29 cellular contexts compared by ENCODE assay signal in genomic region chr4:2697995-2698414, GRCh38. TPM values are rescaled to one million over a fixed set of nuclear protein-coding genes. Genes with fewer than 3 reads are reported as not detected.
DNase-seq lines count a peak whose midpoint lies in the region; ATAC-seq, FAIRE-seq and TF ChIP-seq lines count a peak whose summit lies in the region.
"Had no signal": no experiment of that assay in that cellular context is flagged by ENCODE, and none has a peak within 500 bp of the region (broad histone marks: within the 10 kb centered on the region; RNA-seq: fewer than 3 reads in every experiment).

No MANE protein-coding gene starts in this region.

- TF ChIP-seq RAD21 in HepG2 (CRISPR knock-in tag; IDR thresholded peaks at IDR 0.05): no peak

- no peak for TF ChIP-seq CTCF in WTC11 (IDR thresholded peaks at IDR 0.05)
- no peak for TF ChIP-seq CTCF in HepG2 (CRISPR knock-in tag; IDR thresholded peaks at IDR 0.05)
- no peak for TF ChIP-seq CTCF in stomach (IDR thresholded peaks at IDR 0.05)

- H3K4me3 ChIP-seq in HepG2 (replicated peaks in 1 of 3; ENCODE audit: insufficient read depth in 1 of 3, low read depth in 2 of 3, low read length in 3 of 3) (no peak overlapping the region; a peak in 1 of 6 replicates), stomach (no peak overlapping the region)
- H3K4me3 ChIP-seq: colonic mucosa, lung, pancreas, suprapubic skin, uterus had no signal

- TF ChIP-seq EP300 in HepG2 (IDR thresholded peaks at IDR 0.05; ENCODE audit: low read depth in 2 of 2, low read length in 2 of 2) (no peak), HepG2 (CRISPR knock-in tag; IDR thresholded peaks at IDR 0.05; ENCODE audit: borderline replicate concordance) (no peak), stomach (IDR thresholded peaks at IDR 0.05) (no peak)

- H3K27me3 ChIP-seq in HepG2 (ENCODE audit: control insufficient read depth in 1 of 2, insufficient read depth in 2 of 2, low read length in 2 of 2): no peaks in the 10 kb centered on the region
- no peaks in the 10 kb centered on the region for H3K27me3 ChIP-seq in stomach
- H3K27me3 ChIP-seq: colonic mucosa, pancreas, suprapubic skin, uterus had no signal

- H3K4me1 Mint-ChIP-seq in WTC11: no peaks in the 10 kb centered on the region
- H3K4me1 Mint-ChIP-seq: neural crest cell had no signal

- intact Hi-C loops in HepG2 (cut with micrococcal nuclease; ENCODE audit: unreplicated experiment) (no loop called here), stomach (cut with DNase I; ENCODE audit: low total_unique reads) (no loop called here)

- no peak overlapping the region for H3K27ac ChIP-seq in HepG2 (ENCODE audit: extremely low read length, insufficient read depth, low read length)
- no peak overlapping the region for H3K27ac ChIP-seq in stomach
- H3K27ac ChIP-seq: colonic mucosa, pancreas, suprapubic skin, uterus had no signal

- no peak overlapping the region for H2AFZ ChIP-seq in HepG2 (ENCODE audit: low read length)

- no peak for TF ChIP-seq POLR2A in HepG2 (IDR thresholded peaks at IDR 0.05; ENCODE audit: insufficient read depth in 1 of 2, low read depth in 2 of 2, low read length in 2 of 2)
- TF ChIP-seq POLR2A in stomach (IDR thresholded peaks at IDR 0.05): no peak

- H3K4me1 ChIP-seq in HepG2 (ENCODE audit: insufficient read depth, low read length) (peaks cover 17% of the 10 kb centered on the region), stomach (peaks cover 0 to 7% (median 3%) of the 10 kb centered on the region in 4 donors)
- H3K4me1 ChIP-seq: colonic mucosa, pancreas, suprapubic skin, uterus had no signal

- FAIRE-seq in HepG2 (lab: Jason Lieb, UNC): no peak
- FAIRE-seq: bronchial epithelial cell, H1, kidney, pancreas had no signal

- H3K27ac Mint-ChIP-seq in WTC11: peak overlapping the region; percentile 80; the same call in 1 of the 2 replicates
- H3K27ac Mint-ChIP-seq: CD8-positive, alpha-beta T cell had no signal

- H3K4me2 ChIP-seq in HepG2 (ENCODE audit: low read depth, low read length): peak overlapping the region; percentile 21

- H4K20me1 ChIP-seq in HepG2 (ENCODE audit: insufficient read depth, low read length): 0 out of 2 replicates have a peak, but pooled peaks cover 2% of the 10 kb centered on the region

- no peaks in the 10 kb centered on the region for H3K9me3 ChIP-seq in HepG2 (ENCODE audit: low read length)
- H3K9me3 ChIP-seq in stomach: no peaks in the 10 kb centered on the region
- H3K9me3 ChIP-seq: colonic mucosa, pancreas, suprapubic skin, uterus had no signal

- H3K9me3 Mint-ChIP-seq in WTC11: no peaks in the 10 kb centered on the region
- H3K9me3 Mint-ChIP-seq: CD8-positive, alpha-beta T cell; neural crest cell had no signal

- 73% methylated on average over 2 of the region's 8 CpGs for WGBS in HepG2 (ENCODE audit: low lambda C conversion rate)
- WGBS in stomach, 5 donors: 50 to 71% (median 56%) methylated on average over 6 to 8 of the region's 8 CpGs

- ATAC-seq in WTC11: no peak
- ATAC-seq in HepG2: peak; percentile 72
- ATAC-seq in HG03439 (IDR thresholded peaks at IDR 0.05; ENCODE audit: unreplicated experiment): no peak
- ATAC-seq: CD8-positive, alpha-beta T cell; T-helper 17 cell had no signal

- CTCF ChIA-PET in WTC11 (lab: Charles Lee): no interaction called here
- CTCF ChIA-PET in HepG2 (lab: Yijun Ruan, JAX; ENCODE audit: low intra/inter-chr PET ratio, low total read pairs): no interaction called here

- POLR2A ChIA-PET in WTC11 (lab: Charles Lee): no interaction called here
- POLR2A ChIA-PET in HepG2 (lab: Yijun Ruan, JAX): no interaction called here

- peaks cover 42 to 87% of the 10 kb centered on the region in 2 experiments for H3K36me3 ChIP-seq in HepG2 (replicated peaks in 1 of 2; ENCODE audit: control insufficient read depth in 1 of 2, insufficient read depth in 2 of 2, low read length in 2 of 2)
- H3K36me3 ChIP-seq in stomach: peaks cover 80 to 100% (median 100%) of the 10 kb centered on the region in 4 donors
- H3K36me3 ChIP-seq: uterus had no signal

- DNase-seq in activated CD8-positive, alpha-beta memory T cell treated with anti-CD3 and anti-CD28 coated beads for 24 hours: peak; percentile 51
- DNase-seq in activated CD8-positive, alpha-beta memory T cell treated with anti-CD3 and anti-CD28 coated beads, Interleukin-2, amount 50 U/mL, for 4 hours: no peak
- DNase-seq in WTC11 (ENCODE audit: low spot score) (no peak), HepG2 (ENCODE audit: low spot score) (peak; percentile 12), stomach (peak; percentile 41), NCI-H526 (lab: John Stamatoyannopoulos, UW) (no peak), SIG-M5 treated with dmso at 0.1 percent for 504 hours (lab: John Stamatoyannopoulos, UW; ENCODE audit: unreplicated experiment) (no peak)
- DNase-seq: activated CD4-positive, alpha-beta T cell treated with anti-CD3 and anti-CD28 coated beads for 1 hour; activated naive CD4-positive, alpha-beta T cell treated with Interleukin-2 at 50 U/mL for 16 hours; activated T-cell treated with anti-CD3 and anti-CD28 coated beads, Interleukin-2, amount 50 U/mL, for 48 hours; anterior cingulate cortex; CD8-positive, alpha-beta T cell; colonic mucosa; DMS 273 treated with DMSO at 0.1 percent for 48 hours; effector memory CD4-positive, alpha-beta T cell; kidney; NCI-H1417 treated with DMSO at 0.1 percent for 48 hours; NCI-H2081 treated with DMSO at 0.1 percent for 48 hours; NCI-H226; retina; T-helper 17 cell; uterus had no signal

- BruUV-seq in HepG2 (replicated peaks; lab: Mats Ljungman, UMichigan): no TSS peak

- no peak overlapping the region for H3K4me3 Mint-ChIP-seq in WTC11
- H3K4me3 Mint-ChIP-seq: CD8-positive, alpha-beta T cell; neural crest cell; T-helper 17 cell had no signal

- H3K9ac ChIP-seq in HepG2 (ENCODE audit: insufficient read depth, low read depth, low read length): no peak overlapping the region

- in situ Hi-C loops in HepG2 (cut with HindIII; ENCODE audit: extremely low pct_ligation_motif_present, low pct_unique_long_range_greater_than_20kb): no loop called here

- H3K79me2 ChIP-seq in HepG2 (ENCODE audit: insufficient read depth, low read length): no peaks in the 10 kb centered on the region

- H3K36me3 Mint-ChIP-seq in WTC11: peaks cover 88% of the 10 kb centered on the region

- H3K27me3 Mint-ChIP-seq in WTC11 (ENCODE audit: low read depth): no peaks in the 10 kb centered on the region
- H3K27me3 Mint-ChIP-seq: T-helper 17 cell had no signal

TF ChIP-seq in WTC11, 78 proteins besides CTCF, POLR2A, EP300 and RAD21 (continues in another document):
- TF ChIP-seq, protein P1, sequence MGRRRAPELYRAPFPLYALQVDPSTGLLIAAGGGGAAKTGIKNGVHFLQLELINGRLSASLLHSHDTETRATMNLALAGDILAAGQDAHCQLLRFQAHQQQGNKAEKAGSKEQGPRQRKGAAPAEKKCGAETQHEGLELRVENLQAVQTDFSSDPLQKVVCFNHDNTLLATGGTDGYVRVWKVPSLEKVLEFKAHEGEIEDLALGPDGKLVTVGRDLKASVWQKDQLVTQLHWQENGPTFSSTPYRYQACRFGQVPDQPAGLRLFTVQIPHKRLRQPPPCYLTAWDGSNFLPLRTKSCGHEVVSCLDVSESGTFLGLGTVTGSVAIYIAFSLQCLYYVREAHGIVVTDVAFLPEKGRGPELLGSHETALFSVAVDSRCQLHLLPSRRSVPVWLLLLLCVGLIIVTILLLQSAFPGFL (CRISPR knock-in tag; IDR thresholded peaks at IDR 0.05; ENCODE audit: borderline replicate concordance): no peak
- no peak for TF ChIP-seq MYBL2 (CRISPR knock-in tag; IDR thresholded peaks at IDR 0.05)
- TF ChIP-seq PRRX2 (CRISPR knock-in tag; IDR thresholded peaks at IDR 0.05): no peak

TF ChIP-seq in HepG2, 621 proteins besides CTCF, POLR2A, EP300 and RAD21 (continues in another document):
- no peak for TF ChIP-seq NR2F6 (IDR thresholded peaks at IDR 0.05)
- TF ChIP-seq NR2F6 (CRISPR knock-in tag; IDR thresholded peaks at IDR 0.05): peak; percentile 42; the same call in 1 of the 2 replicates
- peak; percentile 63; the same call in 1 of the 2 replicates for TF ChIP-seq ZMYM2 (CRISPR knock-in tag; IDR thresholded peaks at IDR 0.05)

RNA-seq across cellular contexts. Expression of gene TNIP2, which starts 58.1 kb away (rescaled TPM):
- 39.3 to 44.4 TPM (median 41.5 TPM) in 3 replicates for total RNA-seq in WTC11 (2021)
- total RNA-seq in HepG2 (2016; rRNA removed; fragmentation: Illumina TruSeq; extraction: Trizol): 28.5 and 38.0 TPM in 2 replicates
- total RNA-seq in HepG2 (2016; cell fraction: cytosol; rRNA removed; fragmentation: Illumina TruSeq; extraction: Trizol; ENCODE audit: low read depth): 51.3 and 56.9 TPM in 2 replicates
- total RNA-seq in HepG2 (2016; cell fraction: insoluble cytoplasmic fraction; rRNA removed; fragmentation: Illumina TruSeq; extraction: Trizol): 23.8 and 37.4 TPM in 2 replicates
- total RNA-seq in HepG2 (2016; cell fraction: membrane; rRNA removed; fragmentation: Illumina TruSeq; extraction: Trizol): 75.6 and 77.4 TPM in 2 replicates
- 22.8 and 24.6 TPM in 2 replicates for total RNA-seq in HepG2 (2016; cell fraction: nucleus; rRNA removed; fragmentation: Illumina TruSeq; extraction: Trizol)
- 25.6 and 30.1 TPM in 2 replicates for polyA plus RNA-seq in HepG2 (2011; rRNA removed)
- polyA plus RNA-seq in HepG2 (2011; cell fraction: cytosol; rRNA removed): 24.2 and 29.8 TPM in 2 replicates
- 85.8 and 92.8 TPM in 2 replicates for polyA plus RNA-seq in HepG2 (2011; cell fraction: nucleus; rRNA removed)
- polyA plus RNA-seq in HepG2 (2012): 14.3 and 23.5 TPM in 2 replicates
- polyA plus RNA-seq in HepG2 (2016; cell fraction: cytosol; fragmentation: Illumina TruSeq; extraction: Trizol; ENCODE audit: low read depth): 52.0 and 56.1 TPM in 2 replicates
- polyA plus RNA-seq in HepG2 (2016; cell fraction: insoluble cytoplasmic fraction; fragmentation: Illumina TruSeq; extraction: Trizol; ENCODE audit: low read depth): 25.2 and 28.5 TPM in 2 replicates
- 60.4 and 61.0 TPM in 2 replicates for polyA plus RNA-seq in HepG2 (2016; cell fraction: membrane; fragmentation: Illumina TruSeq; extraction: Trizol; ENCODE audit: low read depth)
- polyA plus RNA-seq in HepG2 (2016; cell fraction: nucleus; fragmentation: Illumina TruSeq; extraction: Trizol; ENCODE audit: insufficient read depth, low read depth): 46.5 and 50.4 TPM in 2 replicates
- 10.0 and 18.7 TPM in 2 replicates for polyA minus RNA-seq in HepG2 (2011; rRNA and poly(A)+ RNA removed; ENCODE audit: low replicate concordance)
- polyA minus RNA-seq in HepG2 (2011; cell fraction: cytosol; rRNA and poly(A)+ RNA removed): 8.1 and 8.4 TPM in 2 replicates
- 18.6 and 22.9 TPM in 2 replicates for polyA minus RNA-seq in HepG2 (2011; cell fraction: nucleus; rRNA and poly(A)+ RNA removed)
- 100 to 1,000 TPM in 2 of 5 donors, 10 to 100 TPM in 3; 18.7 to 194 (median 59.6) TPM for total RNA-seq in stomach
- polyA plus RNA-seq in stomach: 10 to 100 TPM; 36.1 to 42.5 (median 37.6) TPM

Comparison
In these comparisons a context has a peak if more than half of its experiments do, and no peak if none do; other contexts are left out.
1. DNase-seq: peak in activated CD8-positive, alpha-beta memory T cell treated with anti-CD3 and anti-CD28 coated beads for 24 hours (single experiment), HepG2 (single experiment) and stomach (single experiment); none in activated CD8-positive, alpha-beta memory T cell treated with anti-CD3 and anti-CD28 coated beads, Interleukin-2, amount 50 U/mL, for 4 hours (single experiment), WTC11 (single experiment), NCI-H526 (0 of 2) and SIG-M5 treated with dmso at 0.1 percent for 504 hours (single experiment).